In the genomic region with DNA sequence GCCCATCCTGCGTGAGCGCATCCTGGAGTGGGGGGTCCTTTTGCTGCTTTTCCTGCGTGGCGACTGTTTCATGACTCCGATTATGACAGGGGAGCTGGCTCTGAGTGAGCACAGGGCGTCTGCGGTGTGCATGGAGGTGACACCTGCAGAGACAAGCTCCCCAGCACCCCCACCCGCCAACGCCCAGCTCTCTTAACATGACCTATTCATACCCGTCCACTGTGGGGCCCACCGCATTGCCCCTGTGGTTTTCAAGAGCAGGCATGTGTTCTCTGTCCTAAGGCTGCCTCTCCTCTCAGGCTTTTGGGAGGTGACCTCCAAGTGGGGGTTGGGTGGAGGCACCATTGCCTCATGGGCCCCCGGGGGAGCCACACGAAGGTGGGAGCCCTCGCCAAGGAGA, we compare ENCODE assay signal across 26 cellular contexts.
"Had no signal": no experiment of that assay in that cellular context is flagged by ENCODE, and none has a peak within 500 bp of the region (broad histone marks: within the 10 kb centered on the region; RNA-seq: fewer than 3 reads in every experiment).

No MANE protein-coding gene starts in this region.

- H3K27ac ChIP-seq: brain microvascular endothelial cell, esophagus squamous epithelium, heart right ventricle, pancreas, psoas muscle, stomach, thyroid gland, upper lobe of right lung had no signal

- H3K4me3 ChIP-seq: esophagus squamous epithelium, heart right ventricle, pancreas, psoas muscle, smooth muscle cell, stomach, thyroid gland, upper lobe of right lung had no signal

- H3K36me3 Mint-ChIP-seq: activated naive CD8-positive, alpha-beta T cell; mesothelial cell of epicardium; naive B cell had no signal

- H3K4me2 ChIP-seq: smooth muscle cell had no signal

- H3K9me3 Mint-ChIP-seq: activated CD8-positive, alpha-beta T cell treated with anti-CD3 and anti-CD28 coated beads for 36 hours; activated T-cell treated with anti-CD3 and anti-CD28 coated beads, Interleukin-2, amount 50 U/mL, for 72 hours; mesothelial cell of epicardium; nephron progenitor cell had no signal

- H3K4me1 ChIP-seq: esophagus squamous epithelium, heart right ventricle, pancreas, psoas muscle, stomach, thyroid gland, upper lobe of right lung had no signal

- H3K27me3 Mint-ChIP-seq: activated B cell treated with CpG ODN at 0.5 μM for 24 hours; activated CD8-positive, alpha-beta T cell treated with anti-CD3 and anti-CD28 coated beads for 36 hours; naive B cell; stimulated activated naive B cell treated with anti-CD40 and anti-IgM and Interleukin-4, amounts not matched to agents 10 μg/mL and 1 μg/mL and 100 μg/mL, for 72 hours had no signal

- H3K27ac Mint-ChIP-seq: activated B cell treated with CpG ODN at 0.5 μM for 24 hours; activated CD8-positive, alpha-beta T cell treated with anti-CD3 and anti-CD28 coated beads for 36 hours; activated naive CD8-positive, alpha-beta T cell; activated T-cell treated with anti-CD3 and anti-CD28 coated beads, Interleukin-2, amount 50 U/mL, for 72 hours; mesothelial cell of epicardium; naive B cell; nephron progenitor cell; stimulated activated naive B cell treated with anti-CD40 and anti-IgM and Interleukin-4, amounts not matched to agents 10 μg/mL and 1 μg/mL and 100 μg/mL, for 72 hours; T-helper 2 cell treated with Interferon-gamma antibody and Interleukin-4, amounts not matched to agents 5 μg/mL and 100 μg/mL, for 36 hours had no signal

- H3K27me3 ChIP-seq: brain microvascular endothelial cell, thyroid gland, upper lobe of right lung had no signal

- H3K9me3 ChIP-seq: esophagus squamous epithelium, heart right ventricle, pancreas, psoas muscle, thyroid gland, upper lobe of right lung had no signal

- ATAC-seq: activated CD8-positive, alpha-beta T cell treated with anti-CD3 and anti-CD28 coated beads for 36 hours; activated T-cell treated with anti-CD3 and anti-CD28 coated beads, Interleukin-2, amount 50 U/mL, for 72 hours; left ventricle myocardium superior; pancreas; psoas muscle; stimulated activated naive B cell treated with anti-CD40 and anti-IgM and Interleukin-4, amounts not matched to agents 10 μg/mL and 1 μg/mL and 100 μg/mL, for 72 hours; upper lobe of right lung had no signal

- H3K4me3 Mint-ChIP-seq: activated B cell treated with CpG ODN at 0.5 μM for 24 hours; activated CD8-positive, alpha-beta T cell treated with anti-CD3 and anti-CD28 coated beads for 36 hours; activated naive CD8-positive, alpha-beta T cell; activated T-cell treated with anti-CD3 and anti-CD28 coated beads, Interleukin-2, amount 50 U/mL, for 72 hours; mesothelial cell of epicardium; naive B cell; nephron progenitor cell; stimulated activated naive B cell treated with anti-CD40 and anti-IgM and Interleukin-4, amounts not matched to agents 10 μg/mL and 1 μg/mL and 100 μg/mL, for 72 hours; T-helper 2 cell treated with Interferon-gamma antibody and Interleukin-4, amounts not matched to agents 5 μg/mL and 100 μg/mL, for 36 hours had no signal

- H3K4me1 Mint-ChIP-seq: activated B cell treated with CpG ODN at 0.5 μM for 24 hours; mesothelial cell of epicardium; naive B cell; nephron progenitor cell; stimulated activated naive B cell treated with anti-CD40 and anti-IgM and Interleukin-4, amounts not matched to agents 10 μg/mL and 1 μg/mL and 100 μg/mL, for 72 hours had no signal

- H3K36me3 ChIP-seq: brain microvascular endothelial cell, esophagus squamous epithelium, heart right ventricle, pancreas, stomach, thyroid gland, upper lobe of right lung had no signal

- DNase-seq: activated B cell treated with CpG ODN at 0.5 μM for 24 hours; activated CD4-positive, alpha-beta T cell treated with anti-CD3 and anti-CD28 coated beads, Interleukin-2, amount 50 U/mL, for 1 hour; activated CD8-positive, alpha-beta T cell treated with anti-CD3 and anti-CD28 coated beads for 36 hours; activated naive CD4-positive, alpha-beta T cell treated with Interleukin-2 at 50 U/mL for 16 hours; activated T-cell treated with anti-CD3 and anti-CD28 coated beads for 4 hours; activated T-cell treated with anti-CD3 and anti-CD28 coated beads, Interleukin-2, amount 50 U/mL, for 72 hours; brain microvascular endothelial cell; esophagus squamous epithelium; foreskin melanocyte; heart right ventricle; left ventricle myocardium superior; mammary epithelial cell; naive B cell; nephron progenitor cell; pancreas; psoas muscle; stimulated activated CD4-positive, alpha-beta T cell treated with anti-CD3 and anti-CD28 coated beads, Interleukin-1b, Interleukin-23, amount 100 ng/mL, for 48 hours; stimulated activated naive B cell treated with anti-CD40 and anti-IgM and Interleukin-4, amounts not matched to agents 10 μg/mL and 1 μg/mL and 100 μg/mL, for 72 hours; stomach; T-helper 1 cell; thyroid gland; upper lobe of right lung had no signal
